Comparison of ENCODE assay signal across 1 cellular context in the genomic region with DNA sequence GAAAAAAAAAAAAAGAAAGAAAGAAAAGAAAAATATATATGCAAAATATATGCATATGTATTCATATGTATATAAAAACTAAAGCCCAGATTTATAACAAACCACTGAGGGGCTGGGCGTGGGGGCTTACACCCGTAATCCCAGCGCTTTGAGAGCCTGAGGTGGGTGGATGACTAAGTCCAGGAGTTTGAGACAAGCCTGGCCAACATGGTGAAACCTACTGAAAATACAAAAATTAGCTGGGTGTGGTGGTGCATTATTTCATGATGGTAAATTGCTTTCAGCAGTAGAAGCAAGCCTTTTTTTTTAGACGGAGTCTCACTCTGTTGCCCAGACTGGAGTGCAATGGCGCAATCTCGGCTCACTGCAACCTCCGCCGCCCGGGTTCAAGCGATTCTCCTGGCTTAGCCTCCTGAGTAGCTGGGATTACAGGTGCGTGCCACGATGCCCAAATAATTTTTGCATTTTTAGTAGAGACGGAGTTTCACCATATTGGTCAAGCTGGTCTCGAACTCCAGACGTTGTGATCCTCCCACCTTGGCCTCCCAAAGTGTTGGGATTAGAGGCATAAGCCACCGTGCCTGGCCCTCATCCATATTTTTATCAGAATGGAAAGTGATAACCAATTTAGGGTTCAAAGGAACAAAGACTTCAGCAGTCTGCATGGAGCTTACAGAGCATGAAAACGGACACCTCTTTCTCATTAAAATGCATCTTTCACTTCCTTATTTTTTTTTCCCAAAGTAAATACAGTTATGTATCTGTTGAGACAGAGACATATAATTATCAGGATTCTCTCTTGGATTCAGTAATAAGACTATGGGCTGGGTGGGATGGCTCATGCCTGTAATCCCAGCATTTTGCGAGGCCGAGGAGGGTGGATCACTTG.
TF ChIP-seq lines count a peak whose summit lies in the region.

No MANE protein-coding gene starts in this region.

TF ChIP-seq in GM23338, 12 proteins besides CTCF, POLR2A, EP300 and RAD21 (continued from another document):
- TF ChIP-seq, protein P1, sequence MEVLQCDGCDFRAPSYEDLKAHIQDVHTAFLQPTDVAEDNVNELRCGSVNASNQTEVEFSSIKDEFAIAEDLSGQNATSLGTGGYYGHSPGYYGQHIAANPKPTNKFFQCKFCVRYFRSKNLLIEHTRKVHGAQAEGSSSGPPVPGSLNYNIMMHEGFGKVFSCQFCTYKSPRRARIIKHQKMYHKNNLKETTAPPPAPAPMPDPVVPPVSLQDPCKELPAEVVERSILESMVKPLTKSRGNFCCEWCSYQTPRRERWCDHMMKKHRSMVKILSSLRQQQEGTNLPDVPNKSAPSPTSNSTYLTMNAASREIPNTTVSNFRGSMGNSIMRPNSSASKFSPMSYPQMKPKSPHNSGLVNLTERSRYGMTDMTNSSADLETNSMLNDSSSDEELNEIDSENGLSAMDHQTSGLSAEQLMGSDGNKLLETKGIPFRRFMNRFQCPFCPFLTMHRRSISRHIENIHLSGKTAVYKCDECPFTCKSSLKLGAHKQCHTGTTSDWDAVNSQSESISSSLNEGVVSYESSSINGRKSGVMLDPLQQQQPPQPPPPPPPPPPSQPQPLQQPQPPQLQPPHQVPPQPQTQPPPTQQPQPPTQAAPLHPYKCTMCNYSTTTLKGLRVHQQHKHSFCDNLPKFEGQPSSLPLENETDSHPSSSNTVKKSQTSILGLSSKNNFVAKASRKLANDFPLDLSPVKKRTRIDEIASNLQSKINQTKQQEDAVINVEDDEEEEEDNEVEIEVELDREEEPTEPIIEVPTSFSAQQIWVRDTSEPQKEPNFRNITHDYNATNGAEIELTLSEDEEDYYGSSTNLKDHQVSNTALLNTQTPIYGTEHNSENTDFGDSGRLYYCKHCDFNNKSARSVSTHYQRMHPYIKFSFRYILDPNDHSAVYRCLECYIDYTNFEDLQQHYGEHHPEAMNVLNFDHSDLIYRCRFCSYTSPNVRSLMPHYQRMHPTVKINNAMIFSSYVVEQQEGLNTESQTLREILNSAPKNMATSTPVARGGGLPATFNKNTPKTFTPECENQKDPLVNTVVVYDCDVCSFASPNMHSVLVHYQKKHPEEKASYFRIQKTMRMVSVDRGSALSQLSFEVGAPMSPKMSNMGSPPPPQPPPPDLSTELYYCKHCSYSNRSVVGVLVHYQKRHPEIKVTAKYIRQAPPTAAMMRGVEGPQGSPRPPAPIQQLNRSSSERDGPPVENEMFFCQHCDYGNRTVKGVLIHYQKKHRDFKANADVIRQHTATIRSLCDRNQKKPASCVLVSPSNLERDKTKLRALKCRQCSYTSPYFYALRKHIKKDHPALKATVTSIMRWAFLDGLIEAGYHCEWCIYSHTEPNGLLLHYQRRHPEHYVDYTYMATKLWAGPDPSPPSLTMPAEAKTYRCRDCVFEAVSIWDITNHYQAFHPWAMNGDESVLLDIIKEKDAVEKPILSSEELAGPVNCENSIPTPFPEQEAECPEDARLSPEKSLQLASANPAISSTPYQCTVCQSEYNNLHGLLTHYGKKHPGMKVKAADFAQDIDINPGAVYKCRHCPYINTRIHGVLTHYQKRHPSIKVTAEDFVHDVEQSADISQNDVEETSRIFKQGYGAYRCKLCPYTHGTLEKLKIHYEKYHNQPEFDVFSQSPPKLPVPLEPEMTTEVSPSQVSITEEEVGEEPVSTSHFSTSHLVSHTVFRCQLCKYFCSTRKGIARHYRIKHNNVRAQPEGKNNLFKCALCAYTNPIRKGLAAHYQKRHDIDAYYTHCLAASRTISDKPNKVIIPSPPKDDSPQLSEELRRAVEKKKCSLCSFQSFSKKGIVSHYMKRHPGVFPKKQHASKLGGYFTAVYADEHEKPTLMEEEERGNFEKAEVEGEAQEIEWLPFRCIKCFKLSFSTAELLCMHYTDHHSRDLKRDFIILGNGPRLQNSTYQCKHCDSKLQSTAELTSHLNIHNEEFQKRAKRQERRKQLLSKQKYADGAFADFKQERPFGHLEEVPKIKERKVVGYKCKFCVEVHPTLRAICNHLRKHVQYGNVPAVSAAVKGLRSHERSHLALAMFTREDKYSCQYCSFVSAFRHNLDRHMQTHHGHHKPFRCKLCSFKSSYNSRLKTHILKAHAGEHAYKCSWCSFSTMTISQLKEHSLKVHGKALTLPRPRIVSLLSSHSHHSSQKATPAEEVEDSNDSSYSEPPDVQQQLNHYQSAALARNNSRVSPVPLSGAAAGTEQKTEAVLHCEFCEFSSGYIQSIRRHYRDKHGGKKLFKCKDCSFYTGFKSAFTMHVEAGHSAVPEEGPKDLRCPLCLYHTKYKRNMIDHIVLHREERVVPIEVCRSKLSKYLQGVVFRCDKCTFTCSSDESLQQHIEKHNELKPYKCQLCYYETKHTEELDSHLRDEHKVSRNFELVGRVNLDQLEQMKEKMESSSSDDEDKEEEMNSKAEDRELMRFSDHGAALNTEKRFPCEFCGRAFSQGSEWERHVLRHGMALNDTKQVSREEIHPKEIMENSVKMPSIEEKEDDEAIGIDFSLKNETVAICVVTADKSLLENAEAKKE (CRISPR knock-in tag; IDR thresholded peaks at IDR 0.05): no peak
- TF ChIP-seq POLR2AphosphoS5 (IDR thresholded peaks at IDR 0.05; ENCODE audit: low read depth): no peak
- TF ChIP-seq STAT1 (IDR thresholded peaks at IDR 0.05; ENCODE audit: unreplicated experiment): no peak
- no peak for TF ChIP-seq EZH2 (IDR thresholded peaks at IDR 0.05; ENCODE audit: low read depth, unreplicated experiment)
- TF ChIP-seq NANOG (IDR thresholded peaks at IDR 0.05; ENCODE audit: borderline replicate concordance): no peak
- no peak for TF ChIP-seq ETS1 (IDR thresholded peaks at IDR 0.05)
